ENCODE assay signal across 19 cellular contexts in genomic region chr10:114719311-114719710, GRCh38.
DNase-seq lines count a peak whose midpoint lies in the region; ATAC-seq and TF ChIP-seq lines count a peak whose summit lies in the region.
"Had no signal": no experiment of that assay in that cellular context is flagged by ENCODE, and none has a peak within 500 bp of the region (broad histone marks: within the 10 kb centered on the region; RNA-seq: fewer than 3 reads in every experiment).

No MANE protein-coding gene starts in this region.

- no peak for ATAC-seq in HG02938 (IDR thresholded peaks at IDR 0.05; ENCODE audit: unreplicated experiment)
- ATAC-seq: GM23338 had no signal

- H3K36me3 Mint-ChIP-seq in activated naive CD4-positive, alpha-beta T cell treated with anti-CD3 and anti-CD28 coated beads, Interleukin-2, amount 10 ng/mL, durations not matched to agents 7 days and 5 days, result no peaks in the 10 kb centered on the region
- H3K36me3 Mint-ChIP-seq: immature natural killer cell had no signal

- H3K9ac ChIP-seq in liver (ENCODE audit: low read depth in 1 of 2, low read length in 2 of 2), result no peak overlapping the region

- H3K27me3 ChIP-seq in liver (ENCODE audit: control insufficient read depth in 4 of 4, insufficient read depth in 4 of 4, low read length in 3 of 4) (no peaks in the 10 kb centered on the region), PC-9 (ENCODE audit: insufficient read depth, low read depth) (no peaks in the 10 kb centered on the region)
- H3K27me3 ChIP-seq: sigmoid colon had no signal

- H3K36me3 ChIP-seq in liver (ENCODE audit: control insufficient read depth in 4 of 4, insufficient read depth in 3 of 4, low read depth in 1 of 4, low read length in 3 of 4) (no peaks in the 10 kb centered on the region), PC-9 (ENCODE audit: low read depth) (no peaks in the 10 kb centered on the region)
- H3K36me3 ChIP-seq: sigmoid colon had no signal

- H4K20me1 ChIP-seq in PC-9 (ENCODE audit: insufficient read depth), result no peaks in the 10 kb centered on the region

- POLR2A ChIA-PET in PC-9 (lab: Charles Lee; ENCODE audit: unreplicated experiment), result no interaction called here

- no peak overlapping the region for H3K27ac Mint-ChIP-seq in activated naive CD4-positive, alpha-beta T cell treated with anti-CD3 and anti-CD28 coated beads, Interleukin-2, amount 10 ng/mL, durations not matched to agents 7 days and 5 days
- H3K27ac Mint-ChIP-seq: GM23338, immature natural killer cell had no signal

- BruUV-seq in PC-9 (replicated peaks; lab: Mats Ljungman, UMichigan), result no TSS peak

- H3K9me3 ChIP-seq in liver (ENCODE audit: control insufficient read depth in 4 of 4, low read length in 3 of 4) (no peaks in the 10 kb centered on the region), PC-9 (ENCODE audit: insufficient read depth, low read depth) (no peaks in the 10 kb centered on the region)
- H3K9me3 ChIP-seq: sigmoid colon had no signal

- H3K4me1 Mint-ChIP-seq in activated naive CD4-positive, alpha-beta T cell treated with anti-CD3 and anti-CD28 coated beads, Interleukin-2, amount 10 ng/mL, durations not matched to agents 7 days and 5 days, result no peaks in the 10 kb centered on the region
- H3K4me1 Mint-ChIP-seq: immature natural killer cell had no signal

- H3K4me1 ChIP-seq in liver (ENCODE audit: control insufficient read depth in 4 of 4, insufficient read depth in 4 of 4, low read length in 3 of 4) (peaks cover 8 to 59% (median 54%) of the 10 kb centered on the region in 4 donors), PC-9 (replicated peaks; ENCODE audit: insufficient read depth) (peaks cover 64% of the 10 kb centered on the region)

- WGBS in liver, result 22% methylated on average over 3 of the region's 3 CpGs

- peaks cover 10% of the 10 kb centered on the region for H3F3A ChIP-seq in PC-9 (ENCODE audit: insufficient read depth, low read depth)

- peak; percentile 51 to 71 for TF ChIP-seq RAD21 in liver (IDR thresholded peaks at IDR 0.05)

- peaks cover 28% of the 10 kb centered on the region for H3K27me3 Mint-ChIP-seq in activated naive CD4-positive, alpha-beta T cell treated with anti-CD3 and anti-CD28 coated beads, Interleukin-2, amount 10 ng/mL, durations not matched to agents 7 days and 5 days

- intact Hi-C loops in PC-9 (cut with micrococcal nuclease; ENCODE audit: unreplicated experiment), result loop anchor here (5.0 kb wide), 2 partner anchors 33 to 63 kb away; no protein-coding TSS in a partner anchor

- TF ChIP-seq CTCF in liver (IDR thresholded peaks at IDR 0.05; ENCODE audit: low read depth, low read length, missing input control), result no peak
- no peak for TF ChIP-seq CTCF in PC-9 (conservative IDR thresholded peaks at IDR 0.05)

- H3K4me3 ChIP-seq in liver (ENCODE audit: low read depth in 1 of 3, low read length in 3 of 3), result no peak overlapping the region
- H3K4me3 ChIP-seq in PC-9, result no peak overlapping the region
- H3K4me3 ChIP-seq: coronary artery, GM23338, sigmoid colon had no signal

- peak; percentile 95 for DNase-seq in DMS53 (lab: John Stamatoyannopoulos, UW)
- peak; percentile 9 to 19 for DNase-seq in NCI-H187 (lab: John Stamatoyannopoulos, UW)
- DNase-seq in caudate nucleus (lab: John Stamatoyannopoulos, UW), result no peak
- no peak for DNase-seq in PC-9
- DNase-seq in activated naive CD4-positive, alpha-beta T cell treated with anti-CD3 and anti-CD28 coated beads, Interleukin-2, amount 10 ng/mL, durations not matched to agents 7 days and 5 days, result no peak
- no peak for DNase-seq in medulla oblongata (ENCODE audit: extremely low spot score)
- DNase-seq: activated gamma-delta T cell; anterior cingulate cortex; immature natural killer cell; midbrain; NCI-H2107; SIG-M5; sigmoid colon; stimulated activated CD4-positive, alpha-beta T cell treated with anti-CD3 and anti-CD28 coated beads, Interleukin-2, amount 100 ng/mL, for 24 hours; T-helper 2 cell had no signal

- H3K4me3 Mint-ChIP-seq in activated naive CD4-positive, alpha-beta T cell treated with anti-CD3 and anti-CD28 coated beads, Interleukin-2, amount 10 ng/mL, durations not matched to agents 7 days and 5 days, result no peak overlapping the region
- H3K4me3 Mint-ChIP-seq: GM23338, immature natural killer cell had no signal

- H3K79me2 ChIP-seq in PC-9 (ENCODE audit: low read depth), result no peaks in the 10 kb centered on the region

- no peaks in the 10 kb centered on the region for H3K9me2 ChIP-seq in PC-9 (ENCODE audit: insufficient read depth)

- CTCF ChIA-PET in PC-9 (lab: Charles Lee), result no interaction called here
- CTCF ChIA-PET in activated naive CD4-positive, alpha-beta T cell treated with anti-CD3 and anti-CD28 coated beads, Interleukin-2, amount 10 ng/mL, durations not matched to agents 7 days and 5 days (lab: Charles Lee), result no interaction called here

- no peak overlapping the region for H2AFZ ChIP-seq in PC-9
- H2AFZ ChIP-seq: GM23338 had no signal

- H3K4me2 ChIP-seq in PC-9, result no peak overlapping the region
- H3K4me2 ChIP-seq: GM23338 had no signal

- peak overlapping the region; percentile 42 for H3K27ac ChIP-seq in caudate nucleus (ENCODE audit: low read depth, low read length)
- peak overlapping the region; percentile 23 to 35 for H3K27ac ChIP-seq in liver (ENCODE audit: low read depth in 1 of 2, low read length in 2 of 2)
- no peak overlapping the region for H3K27ac ChIP-seq in PC-9
- H3K27ac ChIP-seq: coronary artery, sigmoid colon had no signal

- H3K9me3 Mint-ChIP-seq in activated naive CD4-positive, alpha-beta T cell treated with anti-CD3 and anti-CD28 coated beads, Interleukin-2, amount 10 ng/mL, durations not matched to agents 7 days and 5 days, result no peaks in the 10 kb centered on the region
- H3K9me3 Mint-ChIP-seq: GM23338, immature natural killer cell had no signal

TF ChIP-seq in liver, 16 proteins besides CTCF, POLR2A, EP300 and RAD21:
- TF ChIP-seq YY1 (IDR thresholded peaks at IDR 0.05) (peak; percentile 80), ZBTB33 (IDR thresholded peaks at IDR 0.05) (peak; percentile 95), TAF1 (conservative IDR thresholded peaks at IDR 0.05) (no peak), FOXA1 (IDR thresholded peaks at IDR 0.05) (peak; percentile 67), HNF4A (conservative IDR thresholded peaks at IDR 0.05) (peak; percentile 99), EGR1 (IDR thresholded peaks at IDR 0.05; ENCODE audit: low read depth in 2 of 2) (peak in 1 of 2 donors; percentile 80), FOXA2 (IDR thresholded peaks at IDR 0.05) (peak; percentile 85), NR2F2 (IDR thresholded peaks at IDR 0.05) (peak; percentile 96), RXRA (IDR thresholded peaks at IDR 0.05) (peak; percentile 99 to 100), ATF3 (IDR thresholded peaks at IDR 0.05) (peak; percentile 68), HNF4G (IDR thresholded peaks at IDR 0.05) (peak; percentile 98), JUND (IDR thresholded peaks at IDR 0.05) (peak; percentile 83 to 97), SP1 (IDR thresholded peaks at IDR 0.05) (peak; percentile 98), GABPA (IDR thresholded peaks at IDR 0.05 in 1 of 2, conservative IDR thresholded peaks at IDR 0.05 in 1 of 2) (peak in 1 of 2 donors; percentile 54), REST (IDR thresholded peaks at IDR 0.05) (peak; percentile 80)
- TF ChIP-seq, protein P1, sequence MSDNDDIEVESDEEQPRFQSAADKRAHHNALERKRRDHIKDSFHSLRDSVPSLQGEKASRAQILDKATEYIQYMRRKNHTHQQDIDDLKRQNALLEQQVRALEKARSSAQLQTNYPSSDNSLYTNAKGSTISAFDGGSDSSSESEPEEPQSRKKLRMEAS (IDR thresholded peaks at IDR 0.05), result peak; percentile 83

Comparison
In these comparisons a context has a peak if more than half of its experiments do, and no peak if none do; other contexts are left out.
1. DNase-seq: peak in DMS53 (single experiment) and NCI-H187 (2 of 2); none in caudate nucleus (0 of 61), PC-9 (0 of 2), activated naive CD4-positive, alpha-beta T cell treated with anti-CD3 and anti-CD28 coated beads, Interleukin-2, amount 10 ng/mL, durations not matched to agents 7 days and 5 days (single experiment) and medulla oblongata (single experiment).